ENCODE assay signal across 2 cellular contexts in the genomic region with DNA sequence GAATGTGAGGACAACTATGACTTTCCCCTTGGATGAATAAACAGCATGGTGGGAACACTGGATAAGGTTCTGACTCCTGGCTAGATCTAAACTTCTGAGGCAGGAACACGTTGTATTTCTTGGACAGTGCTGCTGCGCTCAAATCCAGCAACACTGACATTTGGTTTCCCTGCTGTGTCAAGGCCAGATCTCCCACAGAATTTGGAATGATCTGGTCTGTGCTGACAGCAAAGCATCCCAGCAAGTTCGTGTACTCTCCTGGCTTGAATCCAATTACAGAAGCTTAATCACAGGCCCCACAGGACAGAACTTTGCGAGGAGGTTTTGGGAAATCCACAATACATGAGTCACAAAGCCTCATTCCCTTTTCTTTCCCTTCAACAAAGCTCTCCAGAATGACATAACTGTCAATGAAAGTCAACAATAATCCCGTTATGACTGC.
TF ChIP-seq lines count a peak whose summit lies in the region.

No MANE protein-coding gene starts in this region.

TF ChIP-seq in liver, 16 proteins besides CTCF, POLR2A, EP300 and RAD21 (continued from another document):
- TF ChIP-seq, protein P1, sequence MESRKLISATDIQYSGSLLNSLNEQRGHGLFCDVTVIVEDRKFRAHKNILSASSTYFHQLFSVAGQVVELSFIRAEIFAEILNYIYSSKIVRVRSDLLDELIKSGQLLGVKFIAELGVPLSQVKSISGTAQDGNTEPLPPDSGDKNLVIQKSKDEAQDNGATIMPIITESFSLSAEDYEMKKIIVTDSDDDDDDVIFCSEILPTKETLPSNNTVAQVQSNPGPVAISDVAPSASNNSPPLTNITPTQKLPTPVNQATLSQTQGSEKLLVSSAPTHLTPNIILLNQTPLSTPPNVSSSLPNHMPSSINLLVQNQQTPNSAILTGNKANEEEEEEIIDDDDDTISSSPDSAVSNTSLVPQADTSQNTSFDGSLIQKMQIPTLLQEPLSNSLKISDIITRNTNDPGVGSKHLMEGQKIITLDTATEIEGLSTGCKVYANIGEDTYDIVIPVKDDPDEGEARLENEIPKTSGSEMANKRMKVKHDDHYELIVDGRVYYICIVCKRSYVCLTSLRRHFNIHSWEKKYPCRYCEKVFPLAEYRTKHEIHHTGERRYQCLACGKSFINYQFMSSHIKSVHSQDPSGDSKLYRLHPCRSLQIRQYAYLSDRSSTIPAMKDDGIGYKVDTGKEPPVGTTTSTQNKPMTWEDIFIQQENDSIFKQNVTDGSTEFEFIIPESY (IDR thresholded peaks at IDR 0.05): no peak
- no peak for TF ChIP-seq FOXA1 (IDR thresholded peaks at IDR 0.05)
- TF ChIP-seq, protein P2, sequence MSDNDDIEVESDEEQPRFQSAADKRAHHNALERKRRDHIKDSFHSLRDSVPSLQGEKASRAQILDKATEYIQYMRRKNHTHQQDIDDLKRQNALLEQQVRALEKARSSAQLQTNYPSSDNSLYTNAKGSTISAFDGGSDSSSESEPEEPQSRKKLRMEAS (IDR thresholded peaks at IDR 0.05): peak; percentile 14
- TF ChIP-seq, protein P3, sequence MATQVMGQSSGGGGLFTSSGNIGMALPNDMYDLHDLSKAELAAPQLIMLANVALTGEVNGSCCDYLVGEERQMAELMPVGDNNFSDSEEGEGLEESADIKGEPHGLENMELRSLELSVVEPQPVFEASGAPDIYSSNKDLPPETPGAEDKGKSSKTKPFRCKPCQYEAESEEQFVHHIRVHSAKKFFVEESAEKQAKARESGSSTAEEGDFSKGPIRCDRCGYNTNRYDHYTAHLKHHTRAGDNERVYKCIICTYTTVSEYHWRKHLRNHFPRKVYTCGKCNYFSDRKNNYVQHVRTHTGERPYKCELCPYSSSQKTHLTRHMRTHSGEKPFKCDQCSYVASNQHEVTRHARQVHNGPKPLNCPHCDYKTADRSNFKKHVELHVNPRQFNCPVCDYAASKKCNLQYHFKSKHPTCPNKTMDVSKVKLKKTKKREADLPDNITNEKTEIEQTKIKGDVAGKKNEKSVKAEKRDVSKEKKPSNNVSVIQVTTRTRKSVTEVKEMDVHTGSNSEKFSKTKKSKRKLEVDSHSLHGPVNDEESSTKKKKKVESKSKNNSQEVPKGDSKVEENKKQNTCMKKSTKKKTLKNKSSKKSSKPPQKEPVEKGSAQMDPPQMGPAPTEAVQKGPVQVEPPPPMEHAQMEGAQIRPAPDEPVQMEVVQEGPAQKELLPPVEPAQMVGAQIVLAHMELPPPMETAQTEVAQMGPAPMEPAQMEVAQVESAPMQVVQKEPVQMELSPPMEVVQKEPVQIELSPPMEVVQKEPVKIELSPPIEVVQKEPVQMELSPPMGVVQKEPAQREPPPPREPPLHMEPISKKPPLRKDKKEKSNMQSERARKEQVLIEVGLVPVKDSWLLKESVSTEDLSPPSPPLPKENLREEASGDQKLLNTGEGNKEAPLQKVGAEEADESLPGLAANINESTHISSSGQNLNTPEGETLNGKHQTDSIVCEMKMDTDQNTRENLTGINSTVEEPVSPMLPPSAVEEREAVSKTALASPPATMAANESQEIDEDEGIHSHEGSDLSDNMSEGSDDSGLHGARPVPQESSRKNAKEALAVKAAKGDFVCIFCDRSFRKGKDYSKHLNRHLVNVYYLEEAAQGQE (IDR thresholded peaks at IDR 0.05): peak; percentile 44
- TF ChIP-seq HNF4A (conservative IDR thresholded peaks at IDR 0.05): no peak
- TF ChIP-seq EGR1 (IDR thresholded peaks at IDR 0.05; ENCODE audit: low read depth in 2 of 2): no peak
- TF ChIP-seq HNF4G (IDR thresholded peaks at IDR 0.05): no peak
- no peak for TF ChIP-seq YY1 (IDR thresholded peaks at IDR 0.05)
- no peak for TF ChIP-seq FOXA2 (IDR thresholded peaks at IDR 0.05)
- peak in 1 of 2 donors; percentile 32 for TF ChIP-seq JUND (IDR thresholded peaks at IDR 0.05)
- TF ChIP-seq SP1 (IDR thresholded peaks at IDR 0.05): peak; percentile 66
- peak; percentile 27 to 52 for TF ChIP-seq RXRA (IDR thresholded peaks at IDR 0.05)
- peak; percentile 86 for TF ChIP-seq NR2F2 (IDR thresholded peaks at IDR 0.05)
- no peak for TF ChIP-seq TAF1 (conservative IDR thresholded peaks at IDR 0.05)
TF ChIP-seq in liver: peak in this region for 6.

TF ChIP-seq in HepG2, 621 proteins besides CTCF, POLR2A, EP300 and RAD21 (continued from another document):
- TF ChIP-seq, protein P4, sequence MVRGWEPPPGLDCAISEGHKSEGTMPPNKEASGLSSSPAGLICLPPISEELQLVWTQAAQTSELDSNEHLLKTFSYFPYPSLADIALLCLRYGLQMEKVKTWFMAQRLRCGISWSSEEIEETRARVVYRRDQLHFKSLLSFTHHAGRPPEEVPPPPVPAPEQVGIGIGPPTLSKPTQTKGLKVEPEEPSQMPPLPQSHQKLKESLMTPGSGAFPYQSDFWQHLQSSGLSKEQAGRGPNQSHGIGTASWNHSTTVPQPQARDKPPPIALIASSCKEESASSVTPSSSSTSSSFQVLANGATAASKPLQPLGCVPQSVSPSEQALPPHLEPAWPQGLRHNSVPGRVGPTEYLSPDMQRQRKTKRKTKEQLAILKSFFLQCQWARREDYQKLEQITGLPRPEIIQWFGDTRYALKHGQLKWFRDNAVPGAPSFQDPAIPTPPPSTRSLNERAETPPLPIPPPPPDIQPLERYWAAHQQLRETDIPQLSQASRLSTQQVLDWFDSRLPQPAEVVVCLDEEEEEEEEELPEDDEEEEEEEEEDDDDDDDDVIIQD (CRISPR knock-in tag; IDR thresholded peaks at IDR 0.05; ENCODE audit: low read depth): no peak
- TF ChIP-seq ZBTB20 (CRISPR knock-in tag; IDR thresholded peaks at IDR 0.05; ENCODE audit: borderline replicate concordance, low read depth): no peak
- TF ChIP-seq FOXA3 (CRISPR knock-in tag; IDR thresholded peaks at IDR 0.05): no peak
- no peak for TF ChIP-seq ZNF678 (CRISPR knock-in tag; IDR thresholded peaks at IDR 0.05)
